ENCODE assay signal across 12 cellular contexts in the genomic region with DNA sequence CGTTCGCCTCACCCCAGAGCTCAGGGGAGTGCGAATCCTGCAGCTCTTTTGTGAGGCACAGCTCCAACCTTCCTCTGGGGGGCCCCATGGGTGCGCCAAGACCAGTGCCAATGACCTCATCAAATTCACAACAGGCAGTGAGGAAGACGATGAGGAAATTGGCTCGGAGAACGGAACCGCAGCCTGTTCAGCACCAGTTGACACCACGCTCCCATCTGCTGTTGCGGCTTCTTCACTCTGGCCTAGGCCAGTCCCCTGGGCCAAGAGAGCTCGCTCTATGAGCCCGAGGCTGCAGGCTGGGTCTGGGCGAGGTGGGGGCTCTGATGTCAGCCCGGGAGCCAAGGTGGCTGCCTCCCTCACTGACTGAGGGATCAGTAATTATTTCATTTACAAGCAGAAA. TPM values are rescaled to one million over a fixed set of nuclear protein-coding genes. Genes with fewer than 3 reads are reported as not detected.
DNase-seq lines count a peak whose midpoint lies in the region; ATAC-seq and TF ChIP-seq lines count a peak whose summit lies in the region.
"Had no signal": no experiment of that assay in that cellular context is flagged by ENCODE, and none has a peak within 500 bp of the region (broad histone marks: within the 10 kb centered on the region; RNA-seq: fewer than 3 reads in every experiment).

No MANE protein-coding gene starts in this region.

- ATAC-seq in HG02642 (IDR thresholded peaks at IDR 0.05; ENCODE audit: poor library complexity, unreplicated experiment) (no peak), HG03342 (IDR thresholded peaks at IDR 0.05; ENCODE audit: unreplicated experiment) (no peak)

- no peak overlapping the region for H4K8ac ChIP-seq in trophoblast cell (ENCODE audit: low read depth, low read length)

- no peak overlapping the region for H2BK5ac ChIP-seq in trophoblast cell (ENCODE audit: low read depth, low read length, poor library complexity)

- H3K27ac ChIP-seq in SJCRH30 = no peak overlapping the region
- H3K27ac ChIP-seq in trophoblast cell (ENCODE audit: low read depth, low read length) = no peak overlapping the region

- H3K9me3 ChIP-seq in SJCRH30 (replicated peaks) (no peaks in the 10 kb centered on the region), trophoblast cell (ENCODE audit: insufficient read depth, low read depth, low read length) (no peaks in the 10 kb centered on the region)

- H3K14ac ChIP-seq in trophoblast cell (ENCODE audit: low read length) = no peak overlapping the region

- no peak overlapping the region for H3K9ac ChIP-seq in trophoblast cell (ENCODE audit: low read length)

- no peaks in the 10 kb centered on the region for H3K36me3 ChIP-seq in SJCRH30
- no peaks in the 10 kb centered on the region for H3K36me3 ChIP-seq in trophoblast cell (ENCODE audit: control insufficient read depth in 1 of 2, insufficient read depth in 2 of 2, low read length in 2 of 2)

- no peak overlapping the region for H2BK120ac ChIP-seq in trophoblast cell (ENCODE audit: insufficient read depth, low read length, poor library complexity)

- no peaks in the 10 kb centered on the region for H3K79me2 ChIP-seq in trophoblast cell (ENCODE audit: control insufficient read depth, insufficient read depth, low read length, poor library complexity)

- H2AK5ac ChIP-seq in trophoblast cell (ENCODE audit: low read length) = peak overlapping the region; percentile 21

- H2BK12ac ChIP-seq in trophoblast cell (ENCODE audit: low read length) = no peak overlapping the region

- H3K4me2 ChIP-seq in trophoblast cell (ENCODE audit: low read length) = no peak overlapping the region

- H3K4me3 ChIP-seq in SJCRH30 (peak overlapping the region; percentile 19), trophoblast cell (ENCODE audit: low read depth, low read length) (no peak overlapping the region)

- no peak overlapping the region for H4K12ac ChIP-seq in trophoblast cell (ENCODE audit: low read depth, low read length)

- H3K79me1 ChIP-seq in trophoblast cell (ENCODE audit: low read length) = peaks cover 3% of the 10 kb centered on the region

- H3K36me3 Mint-ChIP-seq in glutamatergic neuron (ENCODE audit: unreplicated experiment) = no peaks in the 10 kb centered on the region
- H3K36me3 Mint-ChIP-seq: activated naive CD4-positive, alpha-beta T cell treated with anti-CD3 and anti-CD28 coated beads, Interleukin-2, amount 50 U/mL, for 24 hours; CD4-positive, alpha-beta memory T cell had no signal

- H2AFZ ChIP-seq in trophoblast cell (ENCODE audit: insufficient read depth, low read length, poor library complexity) = no peak overlapping the region

- TF ChIP-seq CTCF in GM12874 (IDR thresholded peaks at IDR 0.05; ENCODE audit: insufficient read depth, low read depth, low read length) (0 out of 2 replicates have a peak, but pooled peaks have one; percentile 34), glutamatergic neuron (IDR thresholded peaks at IDR 0.05; ENCODE audit: partially characterized antibody, unreplicated experiment) (no peak)

- no peak overlapping the region for H3K18ac ChIP-seq in trophoblast cell (ENCODE audit: low read length)

- H3K9me3 Mint-ChIP-seq in glutamatergic neuron (ENCODE audit: unreplicated experiment) = peaks cover 16% of the 10 kb centered on the region
- H3K9me3 Mint-ChIP-seq: activated naive CD4-positive, alpha-beta T cell treated with anti-CD3 and anti-CD28 coated beads, Interleukin-2, amount 50 U/mL, for 24 hours; CD4-positive, alpha-beta memory T cell had no signal

- no peak overlapping the region for H4K91ac ChIP-seq in trophoblast cell (ENCODE audit: low read depth, low read length)

- H3K27me3 ChIP-seq in SJCRH30 (no peaks in the 10 kb centered on the region; the same call in 1 of the 2 replicates), trophoblast cell (ENCODE audit: insufficient read depth, low read length) (no peaks in the 10 kb centered on the region)

- peaks cover 27% of the 10 kb centered on the region for H3K4me1 Mint-ChIP-seq in glutamatergic neuron (ENCODE audit: low read depth, unreplicated experiment)
- H3K4me1 Mint-ChIP-seq: activated naive CD4-positive, alpha-beta T cell treated with anti-CD3 and anti-CD28 coated beads, Interleukin-2, amount 50 U/mL, for 24 hours; CD4-positive, alpha-beta memory T cell had no signal

- H3K4me3 Mint-ChIP-seq in glutamatergic neuron (ENCODE audit: unreplicated experiment) = peak overlapping the region; percentile 88
- H3K4me3 Mint-ChIP-seq: activated naive CD4-positive, alpha-beta T cell treated with anti-CD3 and anti-CD28 coated beads, Interleukin-2, amount 50 U/mL, for 24 hours; CD4-positive, alpha-beta memory T cell had no signal

- peaks cover 16% of the 10 kb centered on the region for H3K27me3 Mint-ChIP-seq in glutamatergic neuron (ENCODE audit: unreplicated experiment)
- H3K27me3 Mint-ChIP-seq: activated naive CD4-positive, alpha-beta T cell treated with anti-CD3 and anti-CD28 coated beads, Interleukin-2, amount 50 U/mL, for 24 hours had no signal

- H3K4me1 ChIP-seq in SJCRH30 = peaks cover 29% of the 10 kb centered on the region
- peaks cover 9 to 15% of the 10 kb centered on the region in 2 experiments for H3K4me1 ChIP-seq in trophoblast cell (ENCODE audit: control insufficient read depth in 1 of 2, insufficient read depth in 2 of 2, low read length in 2 of 2)

- no peak overlapping the region for H3K23ac ChIP-seq in trophoblast cell (ENCODE audit: low read length)

- DNase-seq in SJCRH30 (peak; percentile 29 to 41), glutamatergic neuron (peak; percentile 82), trophoblast cell (no peak), activated gamma-delta T cell (lab: John Stamatoyannopoulos, UW) (no peak)
- DNase-seq in stimulated activated CD8-positive, alpha-beta memory T cell treated with anti-CD3 and anti-CD28 coated beads, Interleukin-4, amount 100 ng/mL, for 48 hours = no peak
- DNase-seq: CD4-positive, alpha-beta memory T cell; kidney glomerular epithelial cell; NCI-H187 treated with DMSO at 0.1 percent for 48 hours had no signal

- no CpG with 5 or more reads among the region's 14 CpGs for WGBS in trophoblast cell (ENCODE audit: extremely low coverage, insufficient coverage, insufficient read length)

- peak overlapping the region; percentile 99 for H3K27ac Mint-ChIP-seq in glutamatergic neuron (ENCODE audit: unreplicated experiment)
- H3K27ac Mint-ChIP-seq: activated naive CD4-positive, alpha-beta T cell treated with anti-CD3 and anti-CD28 coated beads, Interleukin-2, amount 50 U/mL, for 24 hours; CD4-positive, alpha-beta memory T cell had no signal

- no peak overlapping the region for H3K4ac ChIP-seq in trophoblast cell (ENCODE audit: low read depth, low read length)

RNA-seq across cellular contexts. Expression of a gene that starts 2.2 kb away (rescaled TPM):
- total RNA-seq in SJCRH30 (2014; rRNA removed; shearing (Covaris generic)) = 1.2 and 1.5 TPM in 2 replicates
- total RNA-seq in glutamatergic neuron (ENCODE audit: unreplicated experiment) = 72.7 TPM
- polyA plus RNA-seq in trophoblast cell (2013) = 26.6 and 31.1 TPM in 2 replicates

RNA-seq across cellular contexts. Expression of a gene that starts 54.1 kb away (rescaled TPM):
- total RNA-seq in SJCRH30 (2014; rRNA removed; shearing (Covaris generic)) = 67.6 and 71.4 TPM in 2 replicates
- total RNA-seq in glutamatergic neuron (ENCODE audit: unreplicated experiment) = 45.3 TPM
- polyA plus RNA-seq in trophoblast cell (2013) = 39.2 and 41.5 TPM in 2 replicates

Comparison
In these comparisons a context has a peak if more than half of its experiments do, and no peak if none do; other contexts are left out.
1. DNase-seq: peak in SJCRH30 (2 of 2) and glutamatergic neuron (single experiment); none in trophoblast cell (0 of 2), activated gamma-delta T cell (single experiment) and stimulated activated CD8-positive, alpha-beta memory T cell treated with anti-CD3 and anti-CD28 coated beads, Interleukin-4, amount 100 ng/mL, for 48 hours (single experiment).
2. RNA of a gene that starts 2.2 kb away (total RNA-seq): 72.7 TPM in glutamatergic neuron (single experiment); 1.2 to 1.5 TPM in SJCRH30; every median in the first group is over 10 times any median in the second.